8 cellular contexts compared by ENCODE assay signal in genomic region chr10:129031233-129032150, GRCh38.
DNase-seq lines count a peak whose midpoint lies in the region; ATAC-seq and TF ChIP-seq lines count a peak whose summit lies in the region.

No MANE protein-coding gene starts in this region.

- ATAC-seq in GM21515 (IDR thresholded peaks at IDR 0.05; ENCODE audit: unreplicated experiment) (peak; percentile 77), natural killer cell (peak; percentile 63 to 71 (median 65)), upper lobe of left lung (ENCODE audit: low FRiP score in 2 of 2) (peak; percentile 79 to 94), HG03378 (IDR thresholded peaks at IDR 0.05; ENCODE audit: unreplicated experiment) (no peak)

- no peak for TF ChIP-seq EP300 in upper lobe of left lung (IDR thresholded peaks at IDR 0.05)

- BruUV-seq in Caco-2 (replicated peaks; lab: Mats Ljungman, UMichigan), result no TSS peak

- TF ChIP-seq POLR2A in NB4 (IDR thresholded peaks at IDR 0.05; ENCODE audit: extremely low read depth, insufficient read length), result no peak
- no peak for TF ChIP-seq POLR2A in erythroblast (IDR thresholded peaks at IDR 0.05; ENCODE audit: low read length)
- TF ChIP-seq POLR2A in upper lobe of left lung (IDR thresholded peaks at IDR 0.05), result no peak

- no peaks in the 10 kb centered on the region for H3K4me1 ChIP-seq in Caco-2
- H3K4me1 ChIP-seq in upper lobe of left lung, result peaks cover 0 to 3% (median 0%) of the 10 kb centered on the region in 4 donors

- peaks cover 34% of the 10 kb centered on the region for H3K27me3 Mint-ChIP-seq in Caco-2 (ENCODE audit: insufficient read depth, unreplicated experiment)
- H3K27me3 Mint-ChIP-seq in natural killer cell (ENCODE audit: low read depth in 2 of 2), result peaks cover 28 to 82% of the 10 kb centered on the region in 2 donors

- H3K9me3 ChIP-seq in Caco-2 (no peaks in the 10 kb centered on the region), upper lobe of left lung (no peaks in the 10 kb centered on the region)

- DNase-seq in Caco-2 (peak in 1 of 2 experiments; percentile 74), NB4 (ENCODE audit: low read depth) (peak; percentile 70), erythroblast (lab: John Stamatoyannopoulos, UW) (peak; percentile 34 to 62), natural killer cell (no peak), upper lobe of left lung (peak in 1 of 2 donors; percentile 85)
- DNase-seq in activated CD4-positive, alpha-beta T cell treated with anti-CD3 and anti-CD28 coated beads, Interleukin-2, amount 50 U/mL, for 48 hours, result peak; percentile 34 to 44

- H3K27ac Mint-ChIP-seq in Caco-2 (ENCODE audit: unreplicated experiment) (no peak overlapping the region), natural killer cell (no peak overlapping the region)

- H3K36me3 Mint-ChIP-seq in Caco-2 (ENCODE audit: insufficient read depth, unreplicated experiment), result no peaks in the 10 kb centered on the region
- H3K36me3 Mint-ChIP-seq in natural killer cell, result no peaks in the 10 kb centered on the region

- H3K4me1 Mint-ChIP-seq in Caco-2 (ENCODE audit: low read depth, unreplicated experiment) (no peaks in the 10 kb centered on the region), natural killer cell (peaks cover 25% of the 10 kb centered on the region in 2 donors)

- H3K27ac ChIP-seq in upper lobe of left lung, result no peak overlapping the region

- intact Hi-C loops in Caco-2 (cut with micrococcal nuclease; ENCODE audit: unreplicated experiment), result loop anchor here (2.0 kb wide), 3 partner anchors 303 to 939 kb away; no protein-coding TSS in a partner anchor
- intact Hi-C loops in natural killer cell (cut with micrococcal nuclease), result loop anchor here (5.0 kb wide), 1 partner anchor 1096 kb away; no protein-coding TSS in a partner anchor

- POLR2A ChIA-PET in Caco-2 (lab: Charles Lee), result no interaction called here

- peaks cover 2% of the 10 kb centered on the region for H3K27me3 ChIP-seq in Caco-2 (replicated peaks; ENCODE audit: control insufficient read depth, insufficient read depth, low read length)
- no peaks in the 10 kb centered on the region for H3K27me3 ChIP-seq in upper lobe of left lung

- H3K4me3 ChIP-seq in Caco-2 (ENCODE audit: low read depth, low read length) (no peak overlapping the region), NB4 (ENCODE audit: low read depth, low read length) (no peak overlapping the region), upper lobe of left lung (no peak overlapping the region)

- H3K9me3 Mint-ChIP-seq in Caco-2 (ENCODE audit: unreplicated experiment) (no peaks in the 10 kb centered on the region), natural killer cell (no peaks in the 10 kb centered on the region)

- 26% methylated on average over 18 of the region's 18 CpGs for WGBS in upper lobe of left lung, 2 donors

- H3K4me3 Mint-ChIP-seq in Caco-2 (ENCODE audit: unreplicated experiment) (no peak overlapping the region), natural killer cell (no peak overlapping the region)

- CTCF ChIA-PET in Caco-2 (lab: Charles Lee), result interaction anchor here (0.6 kb wide), 1 partner anchor 1078 kb away, joined by 4 read pairs; no protein-coding TSS in a partner anchor

- peak; percentile 87 to 93 for TF ChIP-seq CTCF in Caco-2 (IDR thresholded peaks at IDR 0.05; ENCODE audit: insufficient read depth in 1 of 2, low read depth in 1 of 2, low read length in 1 of 2, severe bottlenecking in 1 of 2, unreplicated experiment in 1 of 2)
- TF ChIP-seq CTCF in NB4 (IDR thresholded peaks at IDR 0.05; ENCODE audit: low read depth, low read length), result peak; percentile 87
- TF ChIP-seq CTCF in natural killer cell (IDR thresholded peaks at IDR 0.05), result peak; percentile 71
- peak; percentile 51 to 81 (median 72) for TF ChIP-seq CTCF in upper lobe of left lung (IDR thresholded peaks at IDR 0.05)

- H3K36me3 ChIP-seq in Caco-2 (ENCODE audit: control insufficient read depth, insufficient read depth, low read length) (no peaks in the 10 kb centered on the region), upper lobe of left lung (no peaks in the 10 kb centered on the region)
